ENCODE assay signal across 26 cellular contexts in genomic region chr2:1539441-1539840, GRCh38.
"Had no signal": no experiment of that assay in that cellular context is flagged by ENCODE, and none has a peak within 500 bp of the region (broad histone marks: within the 10 kb centered on the region; RNA-seq: fewer than 3 reads in every experiment).

No MANE protein-coding gene starts in this region.

- H3K4me3 Mint-ChIP-seq: immature natural killer cell; mesothelial cell of epicardium; naive B cell; natural killer cell; nephron progenitor cell; neural progenitor cell; stimulated activated naive B cell treated with anti-CD40 and anti-IgM and Interleukin-4, amounts not matched to agents 10 μg/mL and 1 μg/mL and 100 μg/mL, for 72 hours had no signal

- H3K4me1 ChIP-seq: left ventricle myocardium inferior, neural progenitor cell, right atrium auricular region, right lobe of liver, testis, thyroid gland, transverse colon, upper lobe of left lung, vagina had no signal

- H3K27ac Mint-ChIP-seq: immature natural killer cell; mesothelial cell of epicardium; natural killer cell; neural progenitor cell; progenitor cell of endocrine pancreas; stimulated activated naive B cell treated with anti-CD40 and anti-IgM and Interleukin-4, amounts not matched to agents 10 μg/mL and 1 μg/mL and 100 μg/mL, for 72 hours had no signal

- ATAC-seq: natural killer cell; right lobe of liver; stimulated activated naive CD8-positive, alpha-beta T cell treated with anti-CD3 and anti-CD28 coated beads, Interleukin-15, Interleukin-2, amounts not matched to agents 100 U/mL and 50 U/mL, for 24 hours had no signal

- H3K9me3 ChIP-seq: left ventricle myocardium inferior, right atrium auricular region, right lobe of liver, stomach, testis, thyroid gland, transverse colon, upper lobe of left lung, vagina had no signal

- H3K4me3 ChIP-seq: left ventricle myocardium inferior, lung, neural progenitor cell, ovary, right atrium auricular region, right lobe of liver, smooth muscle cell, stomach, testis, thyroid gland, transverse colon, upper lobe of left lung, vagina had no signal

- H3K9ac ChIP-seq: neural progenitor cell had no signal

- H3K9me3 Mint-ChIP-seq: immature natural killer cell, mesothelial cell of epicardium, natural killer cell, nephron progenitor cell, neural progenitor cell had no signal

- H3K4me2 ChIP-seq: neural progenitor cell, smooth muscle cell had no signal

- H3K36me3 Mint-ChIP-seq: immature natural killer cell; mesothelial cell of epicardium; naive B cell; natural killer cell; neural progenitor cell; stimulated activated naive B cell treated with anti-CD40 and anti-IgM and Interleukin-4, amounts not matched to agents 10 μg/mL and 1 μg/mL and 100 μg/mL, for 72 hours had no signal

- H3K27ac ChIP-seq: left ventricle myocardium inferior, neural progenitor cell, ovary, right atrium auricular region, right lobe of liver, stomach, testis, thyroid gland, transverse colon, upper lobe of left lung, vagina had no signal

- H3K36me3 ChIP-seq: left ventricle myocardium inferior, neural progenitor cell, ovary, right atrium auricular region, right lobe of liver, stomach, transverse colon, upper lobe of left lung, vagina had no signal

- DNase-seq: hypothalamus; immature natural killer cell; left ventricle myocardium inferior; mesendoderm; naive B cell; natural killer cell; nephron progenitor cell; ovary; right lobe of liver; stimulated activated CD4-positive, alpha-beta T cell treated with anti-CD3 and anti-CD28 coated beads, Interleukin-12 subunit alpha, Interleukin-12 subunit beta, amount 100 ng/mL, for 4 hours; stimulated activated CD4-positive, alpha-beta T cell treated with anti-CD3 and anti-CD28 coated beads, Interleukin-2, amount 100 ng/mL, for 24 hours; stimulated activated CD4-positive, alpha-beta T cell treated with anti-CD3 and anti-CD28 coated beads, Interleukin-4, amount 100 ng/mL, for 1 hour; stimulated activated naive B cell treated with anti-CD40 and anti-IgM and Interleukin-4, amounts not matched to agents 10 μg/mL and 1 μg/mL and 100 μg/mL, for 72 hours; stimulated activated naive CD8-positive, alpha-beta T cell treated with anti-CD3 and anti-CD28 coated beads, Interleukin-15, Interleukin-2, amounts not matched to agents 100 U/mL and 50 U/mL, for 24 hours; stomach; thyroid gland; transverse colon; upper lobe of left lung had no signal

- H3K4me1 Mint-ChIP-seq: immature natural killer cell; natural killer cell; stimulated activated naive B cell treated with anti-CD40 and anti-IgM and Interleukin-4, amounts not matched to agents 10 μg/mL and 1 μg/mL and 100 μg/mL, for 72 hours had no signal

- H3K27me3 ChIP-seq: neural progenitor cell, ovary, right atrium auricular region, right lobe of liver, testis, thyroid gland, transverse colon, upper lobe of left lung, vagina had no signal
